ENCODE assay signal across 8 cellular contexts in the genomic region with DNA sequence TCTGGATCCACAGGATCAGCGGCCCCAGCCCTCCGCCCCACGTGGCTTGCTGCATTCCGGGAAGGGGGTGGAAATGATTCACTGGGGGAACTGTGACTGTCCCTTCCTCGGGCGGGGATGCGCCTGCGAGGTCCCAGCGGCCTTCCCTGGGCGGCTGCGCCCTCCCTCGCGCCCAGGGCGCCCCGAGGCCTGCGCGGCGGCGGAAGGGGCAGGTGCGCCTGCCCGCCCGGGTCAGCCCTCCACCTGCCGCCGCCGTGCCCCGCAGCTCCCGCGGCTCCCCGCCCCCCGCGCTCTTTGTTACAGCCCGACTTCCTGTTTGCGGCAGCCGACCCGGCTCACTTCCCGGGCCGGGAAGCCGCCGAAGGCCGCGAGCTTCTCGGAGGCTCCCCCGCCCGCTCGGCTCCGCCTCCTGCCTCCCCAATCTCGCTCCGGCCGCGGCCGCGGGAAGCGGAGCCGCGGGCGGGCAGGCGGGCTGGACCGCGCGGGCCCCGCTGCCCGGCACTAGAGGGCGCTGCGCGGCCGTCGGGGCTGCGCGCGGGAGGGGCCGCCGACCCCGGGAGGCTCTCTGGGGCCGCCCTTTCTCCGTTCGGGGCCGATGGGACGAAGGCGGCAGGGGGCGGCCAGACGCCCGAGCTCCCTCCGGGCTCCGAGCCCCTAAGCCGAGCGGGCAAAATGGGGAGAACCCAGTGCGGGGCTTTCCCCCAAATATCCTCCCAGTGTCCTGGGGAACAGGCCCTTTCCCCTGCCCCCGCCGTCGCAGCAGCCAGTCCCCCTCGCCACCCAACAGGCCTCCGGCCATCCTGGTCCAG. TPM values are rescaled to one million over a fixed set of nuclear protein-coding genes. Genes with fewer than 3 reads are reported as not detected.
DNase-seq lines count a peak whose midpoint lies in the region; ATAC-seq, FAIRE-seq and TF ChIP-seq lines count a peak whose summit lies in the region.

No MANE protein-coding gene starts in this region.

- intact Hi-C loops in Calu3 (cut with micrococcal nuclease; ENCODE audit: unreplicated experiment), result loop anchor here (10.0 kb wide), 1 partner anchor 243 kb away; no protein-coding TSS in a partner anchor
- intact Hi-C loops in tibial artery (cut with DNase I; ENCODE audit: low total_unique reads), result loop anchor here (5.0 kb wide), 2 partner anchors 34 to 81 kb away; no protein-coding TSS in a partner anchor

- H3K9me3 ChIP-seq in SJCRH30 (replicated peaks), result no peaks in the 10 kb centered on the region
- H3K9me3 ChIP-seq in tibial artery, result no peaks in the 10 kb centered on the region

- H3K4me1 ChIP-seq in SJCRH30, result peaks cover 20% of the 10 kb centered on the region
- H3K4me1 ChIP-seq in tibial artery, result peaks cover 0 to 50% (median 26%) of the 10 kb centered on the region in 4 donors

- ATAC-seq in GM19468 (IDR thresholded peaks at IDR 0.05; ENCODE audit: extremely low read depth, unreplicated experiment) (peak; percentile 44), omental fat pad (ENCODE audit: low FRiP score) (peak; percentile 91)

- no peak for FAIRE-seq in HTR-8/SVneo (lab: Jason Lieb, UNC)

- peak overlapping the region; percentile 56 for H3K4me3 Mint-ChIP-seq in Calu3 (ENCODE audit: low read depth, unreplicated experiment)
- H3K4me3 Mint-ChIP-seq in activated naive CD4-positive, alpha-beta T cell treated with anti-CD3 and anti-CD28 coated beads, Interleukin-2, amount 10 ng/mL, durations not matched to agents 7 days and 5 days, result peak overlapping the region; percentile 73

- H3K4me1 Mint-ChIP-seq in Calu3 (ENCODE audit: low read depth, unreplicated experiment), result no peaks in the 10 kb centered on the region
- peaks cover 52% of the 10 kb centered on the region for H3K4me1 Mint-ChIP-seq in activated naive CD4-positive, alpha-beta T cell treated with anti-CD3 and anti-CD28 coated beads, Interleukin-2, amount 10 ng/mL, durations not matched to agents 7 days and 5 days

- H3K36me3 ChIP-seq in SJCRH30, result no peaks in the 10 kb centered on the region
- H3K36me3 ChIP-seq in tibial artery, result no peaks in the 10 kb centered on the region

- CTCF ChIA-PET in Calu3 (lab: Charles Lee), result interaction anchor here (0.6 to 1.4 kb wide), 5 partner anchors 9 to 36 kb away, joined by 3 to 6 read pairs (median 3); partner anchors contain the start of gene CHAC1
- CTCF ChIA-PET in activated naive CD4-positive, alpha-beta T cell treated with anti-CD3 and anti-CD28 coated beads, Interleukin-2, amount 10 ng/mL, durations not matched to agents 7 days and 5 days (lab: Charles Lee), result interaction anchor here (0.7 to 4.1 kb wide), 17 partner anchors 7 to 241 kb away, joined by 3 to 43 read pairs (median 5); partner anchors contain the start of gene CHAC1

- no TSS peak for BruUV-seq in Calu3 (replicated peaks; lab: Mats Ljungman, UMichigan)

- no peak overlapping the region for H3K27ac Mint-ChIP-seq in Calu3 (ENCODE audit: unreplicated experiment)
- H3K27ac Mint-ChIP-seq in activated naive CD4-positive, alpha-beta T cell treated with anti-CD3 and anti-CD28 coated beads, Interleukin-2, amount 10 ng/mL, durations not matched to agents 7 days and 5 days, result no peak overlapping the region

- no peak for TF ChIP-seq CTCF in Calu3 (IDR thresholded peaks at IDR 0.05; ENCODE audit: unreplicated experiment)
- peak in 2 of 3 donors; percentile 25 to 33 for TF ChIP-seq CTCF in omental fat pad (IDR thresholded peaks at IDR 0.05)
- TF ChIP-seq CTCF in tibial artery (IDR thresholded peaks at IDR 0.05), result peak; percentile 45 to 95

- H3K36me3 Mint-ChIP-seq in Calu3 (ENCODE audit: insufficient read depth, unreplicated experiment), result peaks cover 3% of the 10 kb centered on the region
- peaks cover 1% of the 10 kb centered on the region for H3K36me3 Mint-ChIP-seq in activated naive CD4-positive, alpha-beta T cell treated with anti-CD3 and anti-CD28 coated beads, Interleukin-2, amount 10 ng/mL, durations not matched to agents 7 days and 5 days

- H3K27ac ChIP-seq in SJCRH30 (peak overlapping the region; percentile 31; the same call in 1 of the 2 replicates), tibial artery (peak overlapping the region; percentile 87 to 89)

- H3K9me3 Mint-ChIP-seq in Calu3 (ENCODE audit: low read depth, unreplicated experiment), result no peaks in the 10 kb centered on the region
- H3K9me3 Mint-ChIP-seq in activated naive CD4-positive, alpha-beta T cell treated with anti-CD3 and anti-CD28 coated beads, Interleukin-2, amount 10 ng/mL, durations not matched to agents 7 days and 5 days, result no peaks in the 10 kb centered on the region

- no peaks in the 10 kb centered on the region for H3K27me3 Mint-ChIP-seq in Calu3 (ENCODE audit: unreplicated experiment)
- peaks cover 31% of the 10 kb centered on the region for H3K27me3 Mint-ChIP-seq in activated naive CD4-positive, alpha-beta T cell treated with anti-CD3 and anti-CD28 coated beads, Interleukin-2, amount 10 ng/mL, durations not matched to agents 7 days and 5 days

- DNase-seq in Calu3, result peak; percentile 71
- DNase-seq in HTR-8/SVneo (ENCODE audit: insufficient read length, low spot score), result peak; percentile 76
- DNase-seq in SJCRH30, result peak; percentile 71 to 76
- DNase-seq in activated naive CD4-positive, alpha-beta T cell treated with anti-CD3 and anti-CD28 coated beads, Interleukin-2, amount 10 ng/mL, durations not matched to agents 7 days and 5 days, result peak; percentile 85
- peak; percentile 39 for DNase-seq in globus pallidus (ENCODE audit: low spot score)
- DNase-seq in omental fat pad (ENCODE audit: low spot score), result peak; percentile 46
- peak; percentile 73 to 85 for DNase-seq in tibial artery

- H3K4me3 ChIP-seq in SJCRH30 (peak overlapping the region; percentile 66), tibial artery (peak overlapping the region; percentile 60 to 62)

- H3K27me3 ChIP-seq in SJCRH30, result no peaks in the 10 kb centered on the region
- H3K27me3 ChIP-seq in tibial artery, result no peaks in the 10 kb centered on the region

RNA-seq across cellular contexts. Expression of gene CHAC1, which starts 11.5 kb away (rescaled TPM):
- total RNA-seq in Calu3 (2022), result 5.0 and 5.2 TPM in 2 replicates
- 1.0 and 2.5 TPM in 2 replicates for total RNA-seq in SJCRH30 (2014; rRNA removed; shearing (Covaris generic))
- total RNA-seq in omental fat pad, result 10 to 100 TPM in 2 of 4 donors, 1 to 10 TPM in 1, under 1 TPM in 1; 0.63 to 63.6 (median 13.4) TPM

RNA-seq across cellular contexts. Expression of gene DLL4, which starts 12.6 kb away (rescaled TPM):
- total RNA-seq in Calu3 (2022) (not detected in 2 replicates), omental fat pad (10 to 100 TPM in 2 of 4 donors, 1 to 10 TPM in 2; 5.8 to 27.6 (median 10.1) TPM)
- 0.43 and 0.48 TPM in 2 replicates for total RNA-seq in SJCRH30 (2014; rRNA removed; shearing (Covaris generic))

RNA-seq across cellular contexts. Expression of gene VPS18, which starts 47.5 kb away (rescaled TPM):
- total RNA-seq in Calu3 (2022), result 14.3 and 16.6 TPM in 2 replicates
- total RNA-seq in SJCRH30 (2014; rRNA removed; shearing (Covaris generic)), result 16.6 and 17.3 TPM in 2 replicates
- 10 to 100 TPM; 25.2 to 32.9 (median 28.9) TPM for total RNA-seq in omental fat pad

Comparison
In these comparisons a context has a peak if more than half of its experiments do, and no peak if none do; other contexts are left out.
1. Peak in every context shown above with its lines: DNase-seq, ATAC-seq, H3K4me3 ChIP-seq and H3K27ac ChIP-seq.